ENCODE assay signal across 33 cellular contexts in the genomic region with DNA sequence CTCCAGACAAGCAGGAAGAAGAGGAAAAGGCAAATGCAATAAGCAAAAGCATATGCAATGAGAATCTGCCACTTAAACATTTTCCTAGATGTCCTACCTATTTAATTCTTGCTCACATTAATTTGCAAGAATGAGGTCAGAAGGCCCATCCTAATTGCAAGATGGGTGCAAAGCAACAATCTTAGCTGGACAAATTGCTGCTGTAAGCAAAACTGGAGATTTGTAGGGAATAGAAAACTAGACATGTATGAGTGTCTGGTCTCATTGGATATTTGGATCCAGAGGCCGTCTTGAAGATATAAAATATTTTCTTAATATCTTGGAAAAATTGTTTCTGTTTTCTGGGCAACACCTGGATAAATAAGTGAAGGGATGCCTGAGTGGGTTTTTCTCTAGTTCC.
"Had no signal": no experiment of that assay in that cellular context is flagged by ENCODE, and none has a peak within 500 bp of the region (broad histone marks: within the 10 kb centered on the region; RNA-seq: fewer than 3 reads in every experiment).

No MANE protein-coding gene starts in this region.

- H3K36me3 ChIP-seq: MG63 had no signal

- H3K9me3 ChIP-seq: MG63 had no signal

- H3K27me3 ChIP-seq: MG63 had no signal

- DNase-seq: Karpas-422, Kasumi-1, MG63, MM.1S, MV-4-11, NCI-H1048, NCI-H1092, NCI-H1092 treated with DMSO at 0.1 percent for 48 hours, NCI-H1105, NCI-H1105 treated with DMSO at 0.1 percent for 48 hours, NCI-H1417 treated with DMSO at 0.1 percent for 48 hours, NCI-H1436, NCI-H1436 treated with DMSO at 0.1 percent for 48 hours, NCI-H146, NCI-H1694, NCI-H1694 treated with DMSO at 0.1 percent for 48 hours, NCI-H187, NCI-H187 treated with DMSO at 0.1 percent for 48 hours, NCI-H1930, NCI-H2029, NCI-H2029 treated with DMSO at 0.1 percent for 48 hours, NCI-H2081, NCI-H2081 treated with DMSO at 0.1 percent for 48 hours, NCI-H2107, NCI-H2171, NCI-H2171 treated with DMSO at 0.1 percent for 48 hours, NCI-H2227 treated with DMSO at 0.1 percent for 48 hours, NCI-H226, NCI-H345, NCI-H446, NCI-H446 treated with DMSO at 0.1 percent for 48 hours, NCI-H510A, NCI-H510A treated with DMSO at 0.1 percent for 48 hours had no signal

- H3K4me3 ChIP-seq: MG63 had no signal
